In genomic region chr4:48499551-48500066, GRCh38 we compare ENCODE assay signal across 13 cellular contexts. TPM values are rescaled to one million over a fixed set of nuclear protein-coding genes. Genes with fewer than 3 reads are reported as not detected.
A peak's percentile ranks its signal among the peaks of the same experiment; 100 is the strongest.
DNase-seq lines count a peak whose midpoint lies in the region; ATAC-seq and TF ChIP-seq lines count a peak whose summit lies in the region.
"Had no signal": no experiment of that assay in that cellular context is flagged by ENCODE, and none has a peak within 500 bp of the region (broad histone marks: within the 10 kb centered on the region; RNA-seq: fewer than 3 reads in every experiment).

No MANE protein-coding gene starts in this region.

- no peaks in the 10 kb centered on the region for H3K4me1 ChIP-seq in CD4-positive, CD25-positive, alpha-beta regulatory T cell (ENCODE audit: control insufficient read depth, insufficient read depth, low read length, poor library complexity, severe bottlenecking)
- H3K4me1 ChIP-seq in ovary (ENCODE audit: insufficient read depth) (no peaks in the 10 kb centered on the region), lower lobe of right lung (no peaks in the 10 kb centered on the region), transverse colon (no peaks in the 10 kb centered on the region)

- peak overlapping the region in 1 of 4 donors; percentile 10 for H3K4me3 Mint-ChIP-seq in CD4-positive, CD25-positive, alpha-beta regulatory T cell

- peaks cover 37% of the 10 kb centered on the region for H3K36me3 Mint-ChIP-seq in CD4-positive, CD25-positive, alpha-beta regulatory T cell

- WGBS in ovary, 3 donors = 91 to 93% (median 93%) methylated on average over 3 of the region's 3 CpGs
- 61 to 81% methylated on average over 2 to 3 of the region's 3 CpGs for WGBS in transverse colon (ENCODE audit: low coverage in 1 of 2), 2 donors

- no peak for ATAC-seq in CD4-positive, CD25-positive, alpha-beta regulatory T cell (ENCODE audit: low read depth in 2 of 2)
- ATAC-seq in GM19023 (IDR thresholded peaks at IDR 0.05; ENCODE audit: unreplicated experiment) = peak; percentile 70
- peak; percentile 63 for ATAC-seq in HG02571 (IDR thresholded peaks at IDR 0.05; ENCODE audit: unreplicated experiment)
- peak; percentile 73 for ATAC-seq in HG03280 (IDR thresholded peaks at IDR 0.05; ENCODE audit: unreplicated experiment)
- ATAC-seq in lower lobe of right lung = no peak
- ATAC-seq: left colon had no signal

- H3K27me3 ChIP-seq in CD4-positive, CD25-positive, alpha-beta regulatory T cell (ENCODE audit: control insufficient read depth, insufficient read depth, low read length) = no peaks in the 10 kb centered on the region
- H3K27me3 ChIP-seq in ovary = no peaks in the 10 kb centered on the region
- H3K27me3 ChIP-seq in lower lobe of right lung (ENCODE audit: low read depth) = no peaks in the 10 kb centered on the region
- no peaks in the 10 kb centered on the region for H3K27me3 ChIP-seq in transverse colon

- TF ChIP-seq CTCF in ovary (IDR thresholded peaks at IDR 0.05) (no peak), lower lobe of right lung (IDR thresholded peaks at IDR 0.05) (no peak), transverse colon (IDR thresholded peaks at IDR 0.05) (no peak)

- peaks cover 0 to 24% (median 11%) of the 10 kb centered on the region in 4 donors for H3K4me1 Mint-ChIP-seq in CD4-positive, CD25-positive, alpha-beta regulatory T cell

- TF ChIP-seq POLR2A in ovary (IDR thresholded peaks at IDR 0.05) = no peak
- TF ChIP-seq POLR2A in transverse colon (IDR thresholded peaks at IDR 0.05) = no peak

- H3K27me3 Mint-ChIP-seq in CD4-positive, CD25-positive, alpha-beta regulatory T cell = no peaks in the 10 kb centered on the region

- intact Hi-C loops in ovary (cut with DNase I) (no loop called here), lower lobe of right lung (cut with DNase I) (no loop called here), transverse colon (cut with DNase I; ENCODE audit: low total_unique reads) (no loop called here)

- H3K36me3 ChIP-seq in CD4-positive, CD25-positive, alpha-beta regulatory T cell (ENCODE audit: control insufficient read depth, insufficient read depth, low read length) = peaks cover 35% of the 10 kb centered on the region
- H3K36me3 ChIP-seq in ovary = no peaks in the 10 kb centered on the region
- peaks cover 69% of the 10 kb centered on the region for H3K36me3 ChIP-seq in lower lobe of right lung
- peaks cover 0 to 44% (median 12%) of the 10 kb centered on the region in 4 donors for H3K36me3 ChIP-seq in transverse colon

- TF ChIP-seq EP300 in ovary (IDR thresholded peaks at IDR 0.05) = no peak
- no peak for TF ChIP-seq EP300 in transverse colon (IDR thresholded peaks at IDR 0.05; ENCODE audit: low read depth)

- peak overlapping the region in 1 of 3 donors; percentile 39 for H3K27ac Mint-ChIP-seq in CD4-positive, CD25-positive, alpha-beta regulatory T cell

- H3K9me3 Mint-ChIP-seq in CD4-positive, CD25-positive, alpha-beta regulatory T cell = no peaks in the 10 kb centered on the region

- DNase-seq in CD4-positive, CD25-positive, alpha-beta regulatory T cell = peak in 1 of 3 donors; percentile 45
- DNase-seq in Kasumi-1 (lab: John Stamatoyannopoulos, UW) (no peak), ovary (no peak), lower lobe of right lung (no peak), transverse colon (no peak)
- DNase-seq: left colon, NCI-H1105 treated with DMSO at 0.1 percent for 48 hours had no signal

- H3K9me3 ChIP-seq in CD4-positive, CD25-positive, alpha-beta regulatory T cell (ENCODE audit: control insufficient read depth in 2 of 2, low read length in 2 of 2) = no peaks in the 10 kb centered on the region
- H3K9me3 ChIP-seq in ovary = no peaks in the 10 kb centered on the region
- H3K9me3 ChIP-seq in lower lobe of right lung = no peaks in the 10 kb centered on the region
- no peaks in the 10 kb centered on the region for H3K9me3 ChIP-seq in transverse colon

- peak overlapping the region; percentile 22 for H3K4me3 ChIP-seq in CD4-positive, CD25-positive, alpha-beta regulatory T cell (ENCODE audit: low read depth, low read length)
- H3K4me3 ChIP-seq in ovary = no peak overlapping the region
- no peak overlapping the region for H3K4me3 ChIP-seq in lower lobe of right lung
- no peak overlapping the region for H3K4me3 ChIP-seq in transverse colon

- in situ Hi-C loops in transverse colon (cut with MboI; ENCODE audit: low pct_ligation_motif_present in 1 of 4, low pct_unique_long_range_greater_than_20kb in 1 of 4, low sequenced_read_pairs in 3 of 4) = loop anchor here in 2 of 4 donors (25.0 kb wide), 2 partner anchors 187 to 612 kb away; no protein-coding TSS in a partner anchor

- H3K27ac ChIP-seq in CD4-positive, CD25-positive, alpha-beta regulatory T cell (ENCODE audit: insufficient read depth, low read length, poor library complexity, severe bottlenecking) = no peak overlapping the region
- H3K27ac ChIP-seq in ovary (no peak overlapping the region), lower lobe of right lung (no peak overlapping the region), transverse colon (no peak overlapping the region)
- H3K27ac ChIP-seq: HL-60 had no signal

RNA-seq across cellular contexts. Expression of gene ZAR1, which starts 9.6 kb away (rescaled TPM):
- total RNA-seq in CD4-positive, CD25-positive, alpha-beta regulatory T cell = not detected
- polyA plus RNA-seq in CD4-positive, CD25-positive, alpha-beta regulatory T cell = not detected
- total RNA-seq in ovary (not detected), lower lobe of right lung (not detected), transverse colon (not detected)
- polyA plus RNA-seq in ovary = under 1 TPM in 1 of 2 donors, not detected in 1; 0.31 TPM
- total RNA-seq: chondrocyte; left colon; T-helper 2 cell treated with Interferon-gamma antibody and Interleukin-4, amounts not matched to agents 100 ng/mL and 5 ng/mL, for 36 hours had no signal

RNA-seq across cellular contexts. Expression of gene SLC10A4, which starts 16.5 kb away (rescaled TPM):
- total RNA-seq in CD4-positive, CD25-positive, alpha-beta regulatory T cell = not detected
- not detected for polyA plus RNA-seq in CD4-positive, CD25-positive, alpha-beta regulatory T cell
- under 1 TPM in 2 of 7 donors, not detected in 5; 0.11 to 0.12 TPM for total RNA-seq in ovary
- polyA plus RNA-seq in ovary = under 1 TPM; 0.05 to 0.20 TPM
- 1.6 TPM for total RNA-seq in lower lobe of right lung
- total RNA-seq in transverse colon = 1 to 10 TPM in 2 of 4 donors, not detected in 2; 1.2 to 6.0 TPM
- total RNA-seq: chondrocyte; T-helper 2 cell treated with Interferon-gamma antibody and Interleukin-4, amounts not matched to agents 100 ng/mL and 5 ng/mL, for 36 hours had no signal

Comparison
In these comparisons a context has a peak if more than half of its experiments do, and no peak if none do; other contexts are left out.
1. ATAC-seq: peak in GM19023 (single experiment), HG02571 (single experiment) and HG03280 (single experiment); none in CD4-positive, CD25-positive, alpha-beta regulatory T cell (0 of 2) and lower lobe of right lung (0 of 2).